ENCODE assay signal across 12 cellular contexts in the genomic region with DNA sequence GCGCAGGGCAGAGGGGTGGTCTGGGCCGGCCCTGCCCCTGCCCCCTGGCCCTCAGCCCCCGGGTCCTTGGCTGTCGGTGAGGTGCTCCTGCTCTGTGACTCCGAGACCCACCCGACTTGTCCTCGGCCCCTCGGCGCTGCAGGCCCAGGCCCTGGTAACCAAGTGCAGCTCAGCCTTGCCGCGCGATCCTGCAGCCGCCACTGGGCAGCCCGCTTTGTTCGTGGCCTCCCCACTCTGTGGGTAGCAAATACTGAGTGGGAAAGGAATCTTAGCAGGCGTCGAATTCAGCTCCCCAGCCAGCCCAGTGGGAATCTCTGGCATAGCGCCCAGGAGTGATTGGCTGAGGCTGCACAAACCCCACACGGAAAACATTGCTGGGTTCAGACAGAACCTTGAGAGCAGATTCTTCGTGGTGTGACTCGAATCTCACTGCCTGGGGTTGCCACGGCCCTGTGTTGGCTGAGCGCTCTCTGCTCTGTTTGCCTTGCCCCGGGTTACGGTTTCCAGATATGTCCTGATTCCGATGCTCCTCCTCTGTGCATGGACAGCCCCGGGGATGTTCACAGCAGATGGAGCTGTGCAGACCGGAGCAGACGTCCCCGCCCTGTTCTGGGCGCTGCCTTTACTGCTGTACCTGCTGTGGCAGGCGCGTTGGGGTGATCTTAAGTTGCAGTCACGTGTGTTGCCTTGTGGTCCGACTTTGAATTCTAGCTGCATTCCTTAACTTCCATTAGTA. TPM values are rescaled to one million over a fixed set of nuclear protein-coding genes. Genes with fewer than 3 reads are reported as not detected.
DNase-seq lines count a peak whose midpoint lies in the region; ATAC-seq and TF ChIP-seq lines count a peak whose summit lies in the region.
"Had no signal": no experiment of that assay in that cellular context is flagged by ENCODE, and none has a peak within 500 bp of the region (broad histone marks: within the 10 kb centered on the region; RNA-seq: fewer than 3 reads in every experiment).

No MANE protein-coding gene starts in this region.

- TF ChIP-seq CTCF in GM20000 (IDR thresholded peaks at IDR 0.05; ENCODE audit: extremely low read depth, missing control alignments) (no peak), cardiac fibroblast (IDR thresholded peaks at IDR 0.05; ENCODE audit: low read depth, low read length) (no peak)

- DNase-seq in AG08396 (ENCODE audit: low spot score): peak; percentile 89
- peak; percentile 16 for DNase-seq in GM20000 (ENCODE audit: low spot score)
- DNase-seq in cardiac fibroblast (ENCODE audit: low read depth in 2 of 2): peak; percentile 20 to 54
- DNase-seq in myocyte (ENCODE audit: low read depth): peak; percentile 81
- DNase-seq in D341Med (ENCODE audit: low spot score): no peak
- no peak for DNase-seq in iPS-NIHi7 (ENCODE audit: extremely low spot score)
- DNase-seq in activated CD4-positive, alpha-beta T cell treated with anti-CD3 and anti-CD28 coated beads, Interleukin-2, amount 50 U/mL, for 4 hours: no peak
- DNase-seq: DMS79 treated with DMSO at 0.1 percent for 48 hours; left cardiac atrium; NCI-H524 treated with DMSO at 0.1 percent for 48 hours; stimulated activated naive CD4-positive, alpha-beta T cell had no signal

- H3K4me3 ChIP-seq in cardiac fibroblast (replicated peaks in 1 of 2; ENCODE audit: low read depth in 2 of 2, low read length in 2 of 2): no peak overlapping the region

- ATAC-seq in GM19395 (IDR thresholded peaks at IDR 0.05; ENCODE audit: unreplicated experiment): no peak

RNA-seq across cellular contexts. Expression of gene EXOC3, which starts 13.4 kb away (rescaled TPM):
- 67.8 and 71.0 TPM in 2 replicates for total RNA-seq in myocyte
- polyA plus RNA-seq in myocyte (2012): 58.6 TPM

Comparison
In these comparisons a context has a peak if more than half of its experiments do, and no peak if none do; other contexts are left out.
1. DNase-seq: peak in AG08396 (single experiment), GM20000 (single experiment), cardiac fibroblast (2 of 2) and myocyte (single experiment); none in D341Med (single experiment), iPS-NIHi7 (single experiment) and activated CD4-positive, alpha-beta T cell treated with anti-CD3 and anti-CD28 coated beads, Interleukin-2, amount 50 U/mL, for 4 hours (0 of 2).